Comparison of ENCODE assay signal across 8 cellular contexts in genomic region chr19:3440082-3440481, GRCh38. TPM values are rescaled to one million over a fixed set of nuclear protein-coding genes. Genes with fewer than 3 reads are reported as not detected.
DNase-seq lines count a peak whose midpoint lies in the region; ATAC-seq and TF ChIP-seq lines count a peak whose summit lies in the region.

No MANE protein-coding gene starts in this region.

- H3K27me3 Mint-ChIP-seq in CD4-positive, alpha-beta memory T cell, result no peaks in the 10 kb centered on the region

- no peaks in the 10 kb centered on the region for H3K27me3 ChIP-seq in CD4-positive, alpha-beta memory T cell (ENCODE audit: insufficient read depth, low read length)
- H3K27me3 ChIP-seq in sigmoid colon, result no peaks in the 10 kb centered on the region

- H3K4me3 ChIP-seq in CD4-positive, alpha-beta memory T cell (ENCODE audit: low read length in 2 of 2), result no peak overlapping the region
- H3K4me3 ChIP-seq in epithelial cell of proximal tubule (ENCODE audit: low read depth, low read length) (no peak overlapping the region), sigmoid colon (no peak overlapping the region)

- H3K4me1 ChIP-seq in CD4-positive, alpha-beta memory T cell (ENCODE audit: insufficient read depth, low read length), result peaks cover 5% of the 10 kb centered on the region
- peaks cover 0 to 58% (median 47%) of the 10 kb centered on the region in 4 donors for H3K4me1 ChIP-seq in sigmoid colon

- peak; percentile 47 to 58 (median 48) for DNase-seq in CD4-positive, alpha-beta memory T cell
- DNase-seq in Kasumi-1 (lab: John Stamatoyannopoulos, UW) (peak; percentile 52 to 54), epithelial cell of proximal tubule (ENCODE audit: low read depth) (no peak), sigmoid colon (peak; percentile 74), posterior vena cava (ENCODE audit: low spot score) (no peak)
- peak; percentile 12 to 33 for DNase-seq in activated CD8-positive, alpha-beta memory T cell treated with anti-CD3 and anti-CD28 coated beads for 1 hour (ENCODE audit: extremely low read depth in 1 of 2, low read depth in 1 of 2)

- intact Hi-C loops in CD4-positive, alpha-beta memory T cell (cut with micrococcal nuclease), result no loop called here
- intact Hi-C loops in sigmoid colon (cut with DNase I) (no loop called here), posterior vena cava (cut with DNase I) (no loop called here)

- TF ChIP-seq CTCF in epithelial cell of proximal tubule (conservative IDR thresholded peaks at IDR 0.05; ENCODE audit: low read depth, low read length) (peak; percentile 66), sigmoid colon (IDR thresholded peaks at IDR 0.05) (peak in 3 of 4 experiments; percentile 13 to 29 (median 15))

- no peak overlapping the region for H3K27ac ChIP-seq in CD4-positive, alpha-beta memory T cell (ENCODE audit: low read depth, low read length)
- H3K27ac ChIP-seq in sigmoid colon, result peak overlapping the region in 3 of 4 donors; percentile 46 to 81 (median 56)

- no peak for TF ChIP-seq EP300 in sigmoid colon (IDR thresholded peaks at IDR 0.05)

- no peaks in the 10 kb centered on the region for H3K36me3 ChIP-seq in CD4-positive, alpha-beta memory T cell (ENCODE audit: insufficient read depth, low read length)
- peaks cover 12 to 82% (median 42%) of the 10 kb centered on the region in 4 donors for H3K36me3 ChIP-seq in sigmoid colon

- peak overlapping the region in 1 of 8 donors; percentile 30 for H3K4me3 Mint-ChIP-seq in CD4-positive, alpha-beta memory T cell

- H3K4me1 Mint-ChIP-seq in CD4-positive, alpha-beta memory T cell, result peaks cover 1 to 17% (median 8%) of the 10 kb centered on the region in 4 donors

- 54 to 66% methylated on average over 13 of the region's 13 CpGs for WGBS in sigmoid colon, 2 donors

- ATAC-seq in GM21528 (IDR thresholded peaks at IDR 0.05; ENCODE audit: low FRiP score, unreplicated experiment) (no peak), GM19467 (IDR thresholded peaks at IDR 0.05; ENCODE audit: unreplicated experiment) (no peak)

- no peaks in the 10 kb centered on the region for H3K9me3 ChIP-seq in CD4-positive, alpha-beta memory T cell (ENCODE audit: control insufficient read depth in 1 of 2, low read length in 2 of 2)
- H3K9me3 ChIP-seq in sigmoid colon, result no peaks in the 10 kb centered on the region

- no peaks in the 10 kb centered on the region for H3K9me3 Mint-ChIP-seq in CD4-positive, alpha-beta memory T cell

- POLR2A ChIA-PET in CD4-positive, alpha-beta memory T cell (lab: Charles Lee; ENCODE audit: partially characterized antibody), result no interaction called here

- no peak for TF ChIP-seq POLR2A in sigmoid colon (IDR thresholded peaks at IDR 0.05)

- peak overlapping the region in 2 of 7 donors; percentile 12 to 62 for H3K27ac Mint-ChIP-seq in CD4-positive, alpha-beta memory T cell

- CTCF ChIA-PET in CD4-positive, alpha-beta memory T cell (lab: Charles Lee; ENCODE audit: partially characterized antibody), result interaction anchor here (0.7 to 1.7 kb wide), 5 partner anchors 9 to 373 kb away, joined by 3 to 6 read pairs (median 4); no protein-coding TSS in a partner anchor

- H3K36me3 Mint-ChIP-seq in CD4-positive, alpha-beta memory T cell, result peaks cover 0 to 9% of the 10 kb centered on the region in 2 donors

RNA-seq across cellular contexts. Expression of gene SMIM24, which starts 40.2 kb away (rescaled TPM):
- total RNA-seq in CD4-positive, alpha-beta memory T cell, result not detected
- not detected for polyA plus RNA-seq in CD4-positive, alpha-beta memory T cell
- 1.4 and 2.5 TPM in 2 replicates for total RNA-seq in epithelial cell of proximal tubule
- total RNA-seq in sigmoid colon, result not detected
- 10 to 100 TPM; 15.1 to 72.7 (median 30.3) TPM for polyA plus RNA-seq in sigmoid colon
- not detected for total RNA-seq in posterior vena cava

RNA-seq across cellular contexts. Expression of gene SMIM44, which starts 43.2 kb away (rescaled TPM):
- not detected for total RNA-seq in CD4-positive, alpha-beta memory T cell
- not detected for polyA plus RNA-seq in CD4-positive, alpha-beta memory T cell
- 1.0 TPM in 1 of 2 replicates, not detected in the other for total RNA-seq in epithelial cell of proximal tubule
- not detected for total RNA-seq in sigmoid colon
- polyA plus RNA-seq in sigmoid colon, result 1 to 10 TPM in 1 of 3 donors, not detected in 2; 2.9 TPM
- not detected for total RNA-seq in posterior vena cava

Comparison
In these comparisons a context has a peak if more than half of its experiments do, and no peak if none do; other contexts are left out.
1. DNase-seq: peak in CD4-positive, alpha-beta memory T cell (5 of 5), Kasumi-1 (2 of 2), activated CD8-positive, alpha-beta memory T cell treated with anti-CD3 and anti-CD28 coated beads for 1 hour (2 of 2) and sigmoid colon (single experiment); none in epithelial cell of proximal tubule (single experiment) and posterior vena cava (single experiment).